In genomic region chr1:183278736-183279591, GRCh38 we compare ENCODE assay signal across 1 cellular context.
TF ChIP-seq lines count a peak whose summit lies in the region.

No MANE protein-coding gene starts in this region.

TF ChIP-seq in H1, 55 proteins besides CTCF, POLR2A, EP300 and RAD21 (continued from another document):
- TF ChIP-seq KDM4A (IDR thresholded peaks at IDR 0.05; ENCODE audit: low read depth, low read length, severe bottlenecking), result no peak
- TF ChIP-seq CHD1 (IDR thresholded peaks at IDR 0.05; ENCODE audit: low read depth, low read length), result no peak
TF ChIP-seq in H1: peak in this region for 0.
